ENCODE assay signal across 1 cellular context in the genomic region with DNA sequence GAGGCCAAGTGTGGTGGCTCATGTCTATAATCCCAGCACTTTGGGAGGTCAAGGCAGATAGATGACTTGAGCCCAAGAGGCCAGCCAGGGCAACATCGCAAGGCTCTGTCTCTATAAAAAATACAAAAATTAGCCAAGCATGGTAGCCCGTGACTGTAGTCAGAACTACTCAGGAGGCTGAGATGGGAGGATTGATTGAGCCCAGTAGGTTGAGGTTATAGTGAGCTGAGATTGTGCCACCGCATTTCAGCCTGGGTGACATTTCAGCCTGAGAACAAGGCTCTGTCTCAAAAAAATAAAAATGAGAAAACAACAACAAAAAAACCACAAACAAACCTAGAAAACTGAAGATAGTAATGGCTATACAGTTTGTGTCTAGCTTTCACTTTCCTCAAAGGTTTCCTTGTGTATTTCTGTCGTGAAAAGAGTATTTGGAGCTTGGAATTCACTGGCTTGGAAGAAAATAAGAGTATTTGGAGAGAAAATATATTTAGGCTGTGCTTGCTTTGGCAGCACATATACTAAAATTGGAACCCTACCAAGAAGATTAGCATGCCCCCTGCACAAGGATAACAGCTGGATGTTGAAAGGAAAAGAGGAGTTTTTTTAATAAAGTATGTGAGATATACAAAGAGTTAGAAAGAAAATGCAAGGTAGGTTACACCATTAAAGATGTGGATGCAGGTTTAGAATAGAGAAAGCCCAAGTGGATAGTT.
TF ChIP-seq lines count a peak whose summit lies in the region.

No MANE protein-coding gene starts in this region.

TF ChIP-seq in HCT116, 20 proteins besides CTCF, POLR2A, EP300 and RAD21 (continued from another document):
- no peak for TF ChIP-seq REST (IDR thresholded peaks at IDR 0.05; ENCODE audit: low read depth)
- no peak for TF ChIP-seq YY1 (IDR thresholded peaks at IDR 0.05; ENCODE audit: extremely low read depth, insufficient replicate concordance, low read depth, low read length)
- no peak for TF ChIP-seq CEBPB (IDR thresholded peaks at IDR 0.05; ENCODE audit: low read depth)
- no peak for TF ChIP-seq SP1 (IDR thresholded peaks at IDR 0.05; ENCODE audit: low read depth)
- TF ChIP-seq CBX3 (IDR thresholded peaks at IDR 0.05; ENCODE audit: low read depth): no peak
- TF ChIP-seq TCF7L2 (IDR thresholded peaks at IDR 0.05; ENCODE audit: borderline replicate concordance, extremely low read depth, insufficient read depth, insufficient read length): no peak
- TF ChIP-seq SRF (IDR thresholded peaks at IDR 0.05; ENCODE audit: low read depth): no peak
